Comparison of ENCODE assay signal across 8 cellular contexts in the genomic region with DNA sequence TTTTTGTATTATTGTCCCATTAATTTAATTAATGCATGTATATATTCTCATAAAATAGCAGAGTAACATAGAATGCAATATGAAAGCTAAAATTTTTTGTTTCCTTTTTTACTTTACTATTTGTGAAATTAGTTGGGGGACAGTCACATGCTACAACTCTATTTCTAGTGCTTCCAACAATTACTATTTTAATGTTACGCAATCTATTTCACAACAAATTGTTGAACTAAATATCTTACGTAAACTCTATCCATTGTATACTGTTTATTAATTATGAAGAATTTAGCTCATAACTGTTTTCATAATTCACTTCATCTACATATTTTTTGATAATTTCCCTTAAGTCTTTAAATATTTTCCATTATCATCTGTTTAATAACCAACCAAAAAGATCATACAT.
"Had no signal": no experiment of that assay in that cellular context is flagged by ENCODE, and none has a peak within 500 bp of the region (broad histone marks: within the 10 kb centered on the region; RNA-seq: fewer than 3 reads in every experiment).

No MANE protein-coding gene starts in this region.

- H3K27me3 Mint-ChIP-seq: IgD-negative memory B cell had no signal

- H2AFZ ChIP-seq: GM23338 had no signal

- H3K27ac ChIP-seq: HL-60, KMS-11 had no signal

- H3K4me2 ChIP-seq: GM23338, KMS-11 had no signal

- H3K27ac Mint-ChIP-seq: GM23338, HFFc6, IgD-negative memory B cell had no signal

- DNase-seq: H7, HFFc6 had no signal

- H3K4me3 ChIP-seq: GM23338, HAP-1 had no signal

- H3K36me3 ChIP-seq: HAP-1 had no signal

- H3K4me3 Mint-ChIP-seq: GM23338, HFFc6, IgD-negative memory B cell had no signal

- ATAC-seq: GM23338, HCT116 had no signal

- H3K9ac ChIP-seq: KMS-11 had no signal

- H3K9me3 Mint-ChIP-seq: GM23338 had no signal

- H3K9me3 ChIP-seq: HAP-1 had no signal

- H3K36me3 Mint-ChIP-seq: IgD-negative memory B cell had no signal

- H3K4me1 Mint-ChIP-seq: IgD-negative memory B cell had no signal
